Comparison of ENCODE assay signal across 8 cellular contexts in genomic region chr2:241659150-241659739, GRCh38. TPM values are rescaled to one million over a fixed set of nuclear protein-coding genes. Genes with fewer than 3 reads are reported as not detected.
DNase-seq lines count a peak whose midpoint lies in the region; ATAC-seq and TF ChIP-seq lines count a peak whose summit lies in the region.

No MANE protein-coding gene starts in this region.

- H3K4me1 ChIP-seq in HEK293 (ENCODE audit: control insufficient read depth, insufficient read depth, low read length) (no peaks in the 10 kb centered on the region), Panc1 (ENCODE audit: control insufficient read depth, insufficient read depth, low read length) (no peaks in the 10 kb centered on the region)

- H3K36me3 ChIP-seq in HEK293 (ENCODE audit: control insufficient read depth in 2 of 2, insufficient read depth in 1 of 2, low read length in 2 of 2): peaks cover 0 to 77% of the 10 kb centered on the region in 2 experiments; a peak in 2 of 3 replicates
- H3K36me3 ChIP-seq in Panc1 (ENCODE audit: control insufficient read depth, insufficient read depth, low read length): peaks cover 3% of the 10 kb centered on the region

- peak; percentile 82 for TF ChIP-seq CTCF in C4-2B (conservative IDR thresholded peaks at IDR 0.05)
- TF ChIP-seq CTCF in HEK293 (tag by site-specific recombination; IDR thresholded peaks at IDR 0.05): peak; percentile 72
- TF ChIP-seq CTCF in Panc1 (IDR thresholded peaks at IDR 0.05): peak; percentile 92

- peak; percentile 84 for ATAC-seq in Panc1
- ATAC-seq in HG03521 (IDR thresholded peaks at IDR 0.05; ENCODE audit: unreplicated experiment): no peak
- no peak for ATAC-seq in GM18519 (IDR thresholded peaks at IDR 0.05; ENCODE audit: low FRiP score, unreplicated experiment)

- peak; percentile 18 for DNase-seq in Panc1 (ENCODE audit: low read depth, low spot score)
- DNase-seq in astrocyte of the hippocampus (ENCODE audit: low read depth, low spot score): peak; percentile 85
- DNase-seq in iPS-NIHi7 (ENCODE audit: extremely low spot score): peak; percentile 56
- DNase-seq in stimulated activated CD4-positive, alpha-beta T cell treated with anti-CD3 and anti-CD28 coated beads, Interleukin-12 subunit alpha, Interleukin-12 subunit beta, amount 100 ng/mL, for 4 hours: peak; percentile 21

- BruUV-seq in Panc1 (replicated peaks; lab: Mats Ljungman, UMichigan): no TSS peak

- H3K9me3 ChIP-seq in HEK293 (ENCODE audit: control insufficient read depth, insufficient read depth, low read depth, low read length): no peaks in the 10 kb centered on the region
- no peaks in the 10 kb centered on the region for H3K9me3 ChIP-seq in Panc1 (ENCODE audit: control insufficient read depth, insufficient read depth, low read depth, low read length)

- no peak overlapping the region for H3K4me3 ChIP-seq in HEK293 (ENCODE audit: low read depth, low read length)
- no peak overlapping the region for H3K4me3 ChIP-seq in Panc1 (ENCODE audit: low read depth in 2 of 2, low read length in 2 of 2)

- POLR2A ChIA-PET in HEK293 (lab: Yijun Ruan, JAX) (interaction anchor here (1.0 to 1.6 kb wide), 2 partner anchors 11 to 222 kb away, joined by 3 to 6 read pairs; no protein-coding TSS in a partner anchor), Panc1 (lab: Charles Lee) (no interaction called here)

- intact Hi-C loops in Panc1 (cut with micrococcal nuclease; ENCODE audit: unreplicated experiment): no loop called here

- H3K27me3 ChIP-seq in Panc1 (ENCODE audit: control insufficient read depth, insufficient read depth, low read length): no peaks in the 10 kb centered on the region

- in situ Hi-C loops in Panc1 (cut with HindIII; ENCODE audit: low pct_unique_long_range_greater_than_20kb, low sequenced_read_pairs): no loop called here

- CTCF ChIA-PET in HEK293 (lab: Yijun Ruan, JAX): interaction anchor here (0.5 to 2.6 kb wide), 24 partner anchors 9 to 808 kb away, joined by 3 to 11 read pairs (median 4); partner anchors contain the start of genes ATG4B and ING5
- CTCF ChIA-PET in Panc1 (lab: Charles Lee): interaction anchor here (0.5 to 0.7 kb wide), 4 partner anchors 146 to 583 kb away, joined by 3 to 5 read pairs (median 4); partner anchors contain the start of gene RTP5

- no peak overlapping the region for H3K27ac ChIP-seq in C4-2B
- no peak overlapping the region for H3K27ac ChIP-seq in HEK293 (ENCODE audit: extremely low read depth, low read depth, low read length)
- no peak overlapping the region for H3K27ac ChIP-seq in Panc1 (ENCODE audit: low read length)

TF ChIP-seq in HEK293, 187 proteins besides CTCF, POLR2A, EP300 and RAD21:
- TF ChIP-seq ZNF654 (tag by site-specific recombination; IDR thresholded peaks at IDR 0.05; ENCODE audit: low read depth): peak; percentile 68
- no peak for TF ChIP-seq ZNF140 (tag by site-specific recombination; IDR thresholded peaks at IDR 0.05)
- TF ChIP-seq ZFP69B (tag by site-specific recombination; IDR thresholded peaks at IDR 0.05): no peak
- no peak for TF ChIP-seq SCRT1 (tag by site-specific recombination; IDR thresholded peaks at IDR 0.05; ENCODE audit: borderline replicate concordance)

RNA-seq across cellular contexts. Expression of gene ATG4B, which starts 21.8 kb away (rescaled TPM):
- total RNA-seq in Panc1 (2021; ENCODE audit: unreplicated experiment): 84.2 TPM
- polyA plus RNA-seq in Panc1 (2012; ENCODE audit: insufficient read length): 106 TPM

RNA-seq across cellular contexts. Expression of gene THAP4, which starts 22.3 kb away (rescaled TPM):
- total RNA-seq in Panc1 (2021; ENCODE audit: unreplicated experiment): 77.9 TPM
- polyA plus RNA-seq in Panc1 (2012; ENCODE audit: insufficient read length): 127 TPM

RNA-seq across cellular contexts. Expression of gene DTYMK, which starts 27.4 kb away (rescaled TPM):
- total RNA-seq in Panc1 (2021; ENCODE audit: unreplicated experiment): 122 TPM
- polyA plus RNA-seq in Panc1 (2012; ENCODE audit: insufficient read length): 60.0 TPM

RNA-seq across cellular contexts. Expression of gene ING5, which starts 42.6 kb away (rescaled TPM):
- total RNA-seq in Panc1 (2021; ENCODE audit: unreplicated experiment): 39.8 TPM
- polyA plus RNA-seq in Panc1 (2012; ENCODE audit: insufficient read length): 22.8 TPM

Comparison
In these comparisons a context has a peak if more than half of its experiments do, and no peak if none do; other contexts are left out.
1. DNase-seq: peak in every context shown above with its lines; median percentile 85 in astrocyte of the hippocampus; 56 in iPS-NIHi7; 21 in stimulated activated CD4-positive, alpha-beta T cell treated with anti-CD3 and anti-CD28 coated beads, Interleukin-12 subunit alpha, Interleukin-12 subunit beta, amount 100 ng/mL, for 4 hours; 18 in Panc1.